Comparison of ENCODE assay signal across 8 cellular contexts in the genomic region with DNA sequence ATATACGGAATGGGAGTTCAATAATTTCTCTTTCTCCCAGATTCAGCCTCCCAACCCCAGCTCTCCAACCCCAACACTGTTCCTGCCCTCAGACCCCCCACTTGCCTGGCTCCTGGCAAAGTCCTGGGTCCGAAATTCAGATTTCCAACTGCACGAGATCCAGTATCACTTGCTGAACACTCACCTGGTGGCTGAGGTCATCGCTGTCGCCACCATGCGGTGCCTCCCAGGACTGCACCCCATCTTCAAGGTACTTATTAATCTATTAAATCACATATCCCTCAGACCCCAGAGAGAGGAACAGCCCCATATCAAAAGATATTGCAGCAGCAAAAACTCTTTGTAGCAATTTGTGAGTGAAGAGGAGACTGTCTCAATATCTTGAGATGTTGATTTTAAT. TPM values are rescaled to one million over a fixed set of nuclear protein-coding genes. Genes with fewer than 3 reads are reported as not detected.
DNase-seq lines count a peak whose midpoint lies in the region; ATAC-seq and TF ChIP-seq lines count a peak whose summit lies in the region.

No MANE protein-coding gene starts in this region.

- H3K9me3 Mint-ChIP-seq in activated CD4-positive, alpha-beta memory T cell treated with anti-CD3 and anti-CD28 coated beads, Interleukin-2, amount 10 ng/mL, durations not matched to agents 7 days and 5 days: no peaks in the 10 kb centered on the region
- H3K9me3 Mint-ChIP-seq in glutamatergic neuron (ENCODE audit: unreplicated experiment): no peaks in the 10 kb centered on the region

- intact Hi-C loops in left ventricle myocardium inferior (cut with micrococcal nuclease): loop anchor here (5.0 kb wide), 1 partner anchor 89 kb away; no protein-coding TSS in a partner anchor
- intact Hi-C loops in left ventricle myocardium superior (cut with micrococcal nuclease): loop anchor here (5.0 kb wide), 1 partner anchor 89 kb away; no protein-coding TSS in a partner anchor
- intact Hi-C loops in upper lobe of right lung (cut with DNase I): no loop called here

- H3K9me3 ChIP-seq in left ventricle myocardium inferior (replicated peaks): no peaks in the 10 kb centered on the region
- H3K9me3 ChIP-seq in upper lobe of right lung: no peaks in the 10 kb centered on the region

- no peaks in the 10 kb centered on the region for H3K27me3 Mint-ChIP-seq in activated CD4-positive, alpha-beta memory T cell treated with anti-CD3 and anti-CD28 coated beads, Interleukin-2, amount 10 ng/mL, durations not matched to agents 7 days and 5 days
- H3K27me3 Mint-ChIP-seq in glutamatergic neuron (ENCODE audit: unreplicated experiment): peaks cover 7% of the 10 kb centered on the region

- POLR2A ChIA-PET in activated CD4-positive, alpha-beta memory T cell treated with anti-CD3 and anti-CD28 coated beads, Interleukin-2, amount 10 ng/mL, durations not matched to agents 7 days and 5 days (lab: Charles Lee): no interaction called here

- H3K36me3 ChIP-seq in left ventricle myocardium inferior: peaks cover 56% of the 10 kb centered on the region
- H3K36me3 ChIP-seq in upper lobe of right lung: peaks cover 40% of the 10 kb centered on the region

- H3K27ac ChIP-seq in left ventricle myocardium inferior (replicated peaks) (no peak overlapping the region), upper lobe of right lung (no peak overlapping the region)

- CTCF ChIA-PET in activated CD4-positive, alpha-beta memory T cell treated with anti-CD3 and anti-CD28 coated beads, Interleukin-2, amount 10 ng/mL, durations not matched to agents 7 days and 5 days (lab: Charles Lee): interaction anchor here (2.4 to 4.3 kb wide), 4 partner anchors 11 to 158 kb away, joined by 7 to 34 read pairs (median 19); a partner anchor contains a TSS

- H3K4me1 ChIP-seq in left ventricle myocardium inferior: no peaks in the 10 kb centered on the region
- H3K4me1 ChIP-seq in upper lobe of right lung: no peaks in the 10 kb centered on the region

- ATAC-seq in left ventricle myocardium superior: no peak
- ATAC-seq in upper lobe of right lung: no peak

- peaks cover 40% of the 10 kb centered on the region for H3K36me3 Mint-ChIP-seq in activated CD4-positive, alpha-beta memory T cell treated with anti-CD3 and anti-CD28 coated beads, Interleukin-2, amount 10 ng/mL, durations not matched to agents 7 days and 5 days (ENCODE audit: low read depth)
- peaks cover 16% of the 10 kb centered on the region for H3K36me3 Mint-ChIP-seq in glutamatergic neuron (ENCODE audit: unreplicated experiment)

- no peak for DNase-seq in left ventricle myocardium inferior
- no peak for DNase-seq in left ventricle myocardium superior
- peak; percentile 59 for DNase-seq in activated CD4-positive, alpha-beta memory T cell treated with anti-CD3 and anti-CD28 coated beads, Interleukin-2, amount 10 ng/mL, durations not matched to agents 7 days and 5 days
- DNase-seq in glutamatergic neuron: peak; percentile 64
- no peak for DNase-seq in upper lobe of right lung
- DNase-seq in midbrain (lab: John Stamatoyannopoulos, UW): no peak
- DNase-seq in GDM1 (lab: John Stamatoyannopoulos, UW): no peak
- no peak for DNase-seq in DMS153 treated with DMSO at 0.1 percent for 48 hours (lab: John Stamatoyannopoulos, UW; ENCODE audit: unreplicated experiment)

- H3K27me3 ChIP-seq in left ventricle myocardium inferior (ENCODE audit: low read depth): no peaks in the 10 kb centered on the region
- no peaks in the 10 kb centered on the region for H3K27me3 ChIP-seq in upper lobe of right lung

- no peak overlapping the region for H3K4me3 Mint-ChIP-seq in activated CD4-positive, alpha-beta memory T cell treated with anti-CD3 and anti-CD28 coated beads, Interleukin-2, amount 10 ng/mL, durations not matched to agents 7 days and 5 days
- H3K4me3 Mint-ChIP-seq in glutamatergic neuron (ENCODE audit: unreplicated experiment): no peak overlapping the region

- H3K4me3 ChIP-seq in left ventricle myocardium inferior: no peak overlapping the region
- H3K4me3 ChIP-seq in upper lobe of right lung: no peak overlapping the region

- H3K27ac Mint-ChIP-seq in activated CD4-positive, alpha-beta memory T cell treated with anti-CD3 and anti-CD28 coated beads, Interleukin-2, amount 10 ng/mL, durations not matched to agents 7 days and 5 days: no peak overlapping the region
- no peak overlapping the region for H3K27ac Mint-ChIP-seq in glutamatergic neuron (ENCODE audit: unreplicated experiment)

- peak; percentile 56 for TF ChIP-seq CTCF in left ventricle myocardium inferior (IDR thresholded peaks at IDR 0.05; ENCODE audit: borderline replicate concordance)
- peak; percentile 75 for TF ChIP-seq CTCF in glutamatergic neuron (IDR thresholded peaks at IDR 0.05; ENCODE audit: partially characterized antibody, unreplicated experiment)
- TF ChIP-seq CTCF in upper lobe of right lung (IDR thresholded peaks at IDR 0.05): peak; percentile 38

- H3K4me1 Mint-ChIP-seq in activated CD4-positive, alpha-beta memory T cell treated with anti-CD3 and anti-CD28 coated beads, Interleukin-2, amount 10 ng/mL, durations not matched to agents 7 days and 5 days: peaks cover 15% of the 10 kb centered on the region
- H3K4me1 Mint-ChIP-seq in glutamatergic neuron (ENCODE audit: low read depth, unreplicated experiment): no peaks in the 10 kb centered on the region

RNA-seq across cellular contexts. Expression of a gene that starts 5.7 kb away (rescaled TPM):
- total RNA-seq in left ventricle myocardium inferior (not detected), left ventricle myocardium superior (not detected), glutamatergic neuron (ENCODE audit: unreplicated experiment) (not detected), upper lobe of right lung (0.17 TPM)
- not detected for total RNA-seq in activated CD4-positive, alpha-beta memory T cell treated with anti-CD3 and anti-CD28 coated beads, Interleukin-2, amount 10 ng/mL, durations not matched to agents 7 days and 5 days

RNA-seq across cellular contexts. Expression of a gene that starts 10.9 kb away (rescaled TPM):
- total RNA-seq in left ventricle myocardium inferior (174 TPM), left ventricle myocardium superior (174 TPM), glutamatergic neuron (ENCODE audit: unreplicated experiment) (179 TPM), upper lobe of right lung (284 TPM)
- total RNA-seq in activated CD4-positive, alpha-beta memory T cell treated with anti-CD3 and anti-CD28 coated beads, Interleukin-2, amount 10 ng/mL, durations not matched to agents 7 days and 5 days: 100 to 1,000 TPM; 187 to 194 TPM

RNA-seq across cellular contexts. Expression of a gene that starts 21.3 kb away (rescaled TPM):
- total RNA-seq in left ventricle myocardium inferior (13.7 TPM), left ventricle myocardium superior (13.1 TPM), glutamatergic neuron (ENCODE audit: unreplicated experiment) (not detected), upper lobe of right lung (42.6 TPM)
- total RNA-seq in activated CD4-positive, alpha-beta memory T cell treated with anti-CD3 and anti-CD28 coated beads, Interleukin-2, amount 10 ng/mL, durations not matched to agents 7 days and 5 days: under 1 TPM; 0.80 to 0.88 TPM

RNA-seq across cellular contexts. Expression of a gene that starts 34.3 kb away (rescaled TPM):
- total RNA-seq in left ventricle myocardium inferior (1.4 TPM), left ventricle myocardium superior (1.2 TPM), glutamatergic neuron (ENCODE audit: unreplicated experiment) (2.9 TPM), upper lobe of right lung (10.1 TPM)
- total RNA-seq in activated CD4-positive, alpha-beta memory T cell treated with anti-CD3 and anti-CD28 coated beads, Interleukin-2, amount 10 ng/mL, durations not matched to agents 7 days and 5 days: 10 to 100 TPM; 26.8 to 28.9 TPM

RNA-seq across cellular contexts. Expression of a gene that starts 42.3 kb away (rescaled TPM):
- 0.38 TPM for total RNA-seq in left ventricle myocardium inferior
- total RNA-seq in left ventricle myocardium superior: 0.47 TPM
- total RNA-seq in activated CD4-positive, alpha-beta memory T cell treated with anti-CD3 and anti-CD28 coated beads, Interleukin-2, amount 10 ng/mL, durations not matched to agents 7 days and 5 days: under 1 TPM; 0.35 to 0.73 TPM
- total RNA-seq in glutamatergic neuron (ENCODE audit: unreplicated experiment): 0.54 TPM
- 6.8 TPM for total RNA-seq in upper lobe of right lung

Comparison
In these comparisons a context has a peak if more than half of its experiments do, and no peak if none do; other contexts are left out.
1. DNase-seq: peak in activated CD4-positive, alpha-beta memory T cell treated with anti-CD3 and anti-CD28 coated beads, Interleukin-2, amount 10 ng/mL, durations not matched to agents 7 days and 5 days (single experiment) and glutamatergic neuron (single experiment); none in left ventricle myocardium inferior (single experiment), left ventricle myocardium superior (single experiment), upper lobe of right lung (single experiment), midbrain (single experiment), GDM1 (single experiment) and DMS153 treated with DMSO at 0.1 percent for 48 hours (single experiment).
2. Peak in every context shown above with its lines, with median percentiles within 50 percentile points of each other: CTCF ChIP-seq.